1 cellular context compared by ENCODE assay signal in the genomic region with DNA sequence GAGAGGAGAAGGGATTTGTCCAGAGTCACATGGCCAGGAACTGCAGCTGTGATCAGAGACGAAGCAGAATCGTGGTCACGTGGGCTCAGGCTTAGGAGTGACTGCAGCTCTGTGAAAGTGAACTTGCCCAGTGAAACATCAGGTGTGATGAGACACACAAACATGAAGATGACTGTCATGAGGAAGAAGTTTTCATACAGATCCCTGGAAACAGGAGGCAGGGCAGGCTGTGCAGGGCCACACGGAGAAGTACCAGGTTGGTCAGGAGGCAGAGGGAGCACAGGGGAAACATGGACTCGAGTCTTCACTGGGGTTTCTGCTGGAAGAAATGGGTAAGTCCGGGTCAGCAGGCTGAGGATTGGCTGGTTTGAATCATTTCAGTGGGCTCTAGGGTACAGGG.
A peak's percentile ranks its signal among the peaks of the same experiment; 100 is the strongest.
TF ChIP-seq lines count a peak whose summit lies in the region.

No MANE protein-coding gene starts in this region.

TF ChIP-seq in HepG2, 621 proteins besides CTCF, POLR2A, EP300 and RAD21:
- TF ChIP-seq, protein P1, sequence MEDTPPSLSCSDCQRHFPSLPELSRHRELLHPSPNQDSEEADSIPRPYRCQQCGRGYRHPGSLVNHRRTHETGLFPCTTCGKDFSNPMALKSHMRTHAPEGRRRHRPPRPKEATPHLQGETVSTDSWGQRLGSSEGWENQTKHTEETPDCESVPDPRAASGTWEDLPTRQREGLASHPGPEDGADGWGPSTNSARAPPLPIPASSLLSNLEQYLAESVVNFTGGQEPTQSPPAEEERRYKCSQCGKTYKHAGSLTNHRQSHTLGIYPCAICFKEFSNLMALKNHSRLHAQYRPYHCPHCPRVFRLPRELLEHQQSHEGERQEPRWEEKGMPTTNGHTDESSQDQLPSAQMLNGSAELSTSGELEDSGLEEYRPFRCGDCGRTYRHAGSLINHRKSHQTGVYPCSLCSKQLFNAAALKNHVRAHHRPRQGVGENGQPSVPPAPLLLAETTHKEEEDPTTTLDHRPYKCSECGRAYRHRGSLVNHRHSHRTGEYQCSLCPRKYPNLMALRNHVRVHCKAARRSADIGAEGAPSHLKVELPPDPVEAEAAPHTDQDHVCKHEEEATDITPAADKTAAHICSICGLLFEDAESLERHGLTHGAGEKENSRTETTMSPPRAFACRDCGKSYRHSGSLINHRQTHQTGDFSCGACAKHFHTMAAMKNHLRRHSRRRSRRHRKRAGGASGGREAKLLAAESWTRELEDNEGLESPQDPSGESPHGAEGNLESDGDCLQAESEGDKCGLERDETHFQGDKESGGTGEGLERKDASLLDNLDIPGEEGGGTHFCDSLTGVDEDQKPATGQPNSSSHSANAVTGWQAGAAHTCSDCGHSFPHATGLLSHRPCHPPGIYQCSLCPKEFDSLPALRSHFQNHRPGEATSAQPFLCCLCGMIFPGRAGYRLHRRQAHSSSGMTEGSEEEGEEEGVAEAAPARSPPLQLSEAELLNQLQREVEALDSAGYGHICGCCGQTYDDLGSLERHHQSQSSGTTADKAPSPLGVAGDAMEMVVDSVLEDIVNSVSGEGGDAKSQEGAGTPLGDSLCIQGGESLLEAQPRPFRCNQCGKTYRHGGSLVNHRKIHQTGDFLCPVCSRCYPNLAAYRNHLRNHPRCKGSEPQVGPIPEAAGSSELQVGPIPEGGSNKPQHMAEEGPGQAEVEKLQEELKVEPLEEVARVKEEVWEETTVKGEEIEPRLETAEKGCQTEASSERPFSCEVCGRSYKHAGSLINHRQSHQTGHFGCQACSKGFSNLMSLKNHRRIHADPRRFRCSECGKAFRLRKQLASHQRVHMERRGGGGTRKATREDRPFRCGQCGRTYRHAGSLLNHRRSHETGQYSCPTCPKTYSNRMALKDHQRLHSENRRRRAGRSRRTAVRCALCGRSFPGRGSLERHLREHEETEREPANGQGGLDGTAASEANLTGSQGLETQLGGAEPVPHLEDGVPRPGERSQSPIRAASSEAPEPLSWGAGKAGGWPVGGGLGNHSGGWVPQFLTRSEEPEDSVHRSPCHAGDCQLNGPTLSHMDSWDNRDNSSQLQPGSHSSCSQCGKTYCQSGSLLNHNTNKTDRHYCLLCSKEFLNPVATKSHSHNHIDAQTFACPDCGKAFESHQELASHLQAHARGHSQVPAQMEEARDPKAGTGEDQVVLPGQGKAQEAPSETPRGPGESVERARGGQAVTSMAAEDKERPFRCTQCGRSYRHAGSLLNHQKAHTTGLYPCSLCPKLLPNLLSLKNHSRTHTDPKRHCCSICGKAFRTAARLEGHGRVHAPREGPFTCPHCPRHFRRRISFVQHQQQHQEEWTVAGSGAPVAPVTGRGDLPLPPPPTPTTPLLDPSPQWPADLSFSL (CRISPR knock-in tag; IDR thresholded peaks at IDR 0.05), result no peak
- no peak for TF ChIP-seq ZFP82 (CRISPR knock-in tag; IDR thresholded peaks at IDR 0.05; ENCODE audit: borderline replicate concordance)
- TF ChIP-seq, protein P2, sequence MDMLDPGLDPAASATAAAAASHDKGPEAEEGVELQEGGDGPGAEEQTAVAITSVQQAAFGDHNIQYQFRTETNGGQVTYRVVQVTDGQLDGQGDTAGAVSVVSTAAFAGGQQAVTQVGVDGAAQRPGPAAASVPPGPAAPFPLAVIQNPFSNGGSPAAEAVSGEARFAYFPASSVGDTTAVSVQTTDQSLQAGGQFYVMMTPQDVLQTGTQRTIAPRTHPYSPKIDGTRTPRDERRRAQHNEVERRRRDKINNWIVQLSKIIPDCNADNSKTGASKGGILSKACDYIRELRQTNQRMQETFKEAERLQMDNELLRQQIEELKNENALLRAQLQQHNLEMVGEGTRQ (IDR thresholded peaks at IDR 0.05; ENCODE audit: low read depth, low read length), result 0 out of 2 replicates have a peak, but pooled peaks have one; percentile 4
- TF ChIP-seq, protein P2 (CRISPR knock-in tag; IDR thresholded peaks at IDR 0.05; ENCODE audit: borderline replicate concordance), result no peak
